ENCODE assay signal across 20 cellular contexts in genomic region chr4:163603246-163603645, GRCh38.
A peak's percentile ranks its signal among the peaks of the same experiment; 100 is the strongest.
DNase-seq lines count a peak whose midpoint lies in the region; ATAC-seq and TF ChIP-seq lines count a peak whose summit lies in the region.
"Had no signal": no experiment of that assay in that cellular context is flagged by ENCODE, and none has a peak within 500 bp of the region (broad histone marks: within the 10 kb centered on the region; RNA-seq: fewer than 3 reads in every experiment).

No MANE protein-coding gene starts in this region.

- peaks cover 81% of the 10 kb centered on the region for H3K4me1 ChIP-seq in OCI-LY7 (ENCODE audit: insufficient read depth, low read length, poor library complexity, severe bottlenecking)
- H3K4me1 ChIP-seq: adrenal gland, foreskin keratinocyte, psoas muscle, tibial nerve had no signal

- peak overlapping the region; percentile 36; the same call in 1 of the 2 replicates for H3K4me2 ChIP-seq in OCI-LY7 (ENCODE audit: low read length)

- no TSS peak for BruUV-seq in OCI-LY7 (replicated peaks; lab: Mats Ljungman, UMichigan)

- no peak for TF ChIP-seq CTCF in OCI-LY7 (conservative IDR thresholded peaks at IDR 0.05; ENCODE audit: low read length)

- H3K9me3 ChIP-seq in OCI-LY7 (ENCODE audit: low read length): no peaks in the 10 kb centered on the region
- H3K9me3 ChIP-seq: adrenal gland, psoas muscle, tibial nerve had no signal

- ATAC-seq in GM18868 (IDR thresholded peaks at IDR 0.05; ENCODE audit: unreplicated experiment) (peak; percentile 29), HG03175 (IDR thresholded peaks at IDR 0.05; ENCODE audit: unreplicated experiment) (peak; percentile 39), HG03460 (IDR thresholded peaks at IDR 0.05; ENCODE audit: unreplicated experiment) (no peak)
- ATAC-seq: foreskin keratinocyte, psoas muscle had no signal

- intact Hi-C loops in OCI-LY7 (cut with micrococcal nuclease; ENCODE audit: unreplicated experiment): loop anchor here (1.0 kb wide), 1 partner anchor 10 kb away; no protein-coding TSS in a partner anchor

- H2AFZ ChIP-seq in OCI-LY7 (ENCODE audit: low read length): peak overlapping the region; percentile 94

- POLR2A ChIA-PET in OCI-LY7 (lab: Charles Lee): interaction anchor here (0.5 to 16.8 kb wide), 5 partner anchors 9 to 63 kb away, joined by 3 to 220 read pairs (median 15); no protein-coding TSS in a partner anchor

- CTCF ChIA-PET in OCI-LY7 (lab: Charles Lee; ENCODE audit: unreplicated experiment): no interaction called here

- DNase-seq in OCI-LY7 (ENCODE audit: low spot score) (peak; percentile 20), non-pigmented ciliary epithelial cell (ENCODE audit: low read depth) (peak; percentile 18), DMS153 (lab: John Stamatoyannopoulos, UW) (no peak), AG08396 (ENCODE audit: low spot score) (no peak)
- DNase-seq: activated CD4-positive, alpha-beta T cell treated with anti-CD3 and anti-CD28 coated beads, Interleukin-2, amount 10 ng/mL, durations not matched to agents 24 days and 14 days; activated gamma-delta T cell; adrenal gland; CD4-positive, alpha-beta T cell; DMS 273 treated with DMSO at 0.1 percent for 48 hours; dorsolateral prefrontal cortex; foreskin keratinocyte; GF-D8; NCI-H2227 treated with DMSO at 0.1 percent for 48 hours; psoas muscle; stimulated activated CD4-positive, alpha-beta T cell treated with anti-CD3 and anti-CD28 coated beads, Interleukin-2, amount 100 ng/mL, for 24 hours; stimulated activated naive CD4-positive, alpha-beta T cell treated with Interleukin-2 at 50 U/mL for 16 hours had no signal

- no peaks in the 10 kb centered on the region for H3K36me3 ChIP-seq in OCI-LY7 (ENCODE audit: insufficient read depth, low read length)
- H3K36me3 ChIP-seq: adrenal gland, tibial nerve had no signal

- H3K4me3 ChIP-seq in OCI-LY7 (ENCODE audit: low read depth, low read length, poor library complexity, severe bottlenecking): no peak overlapping the region
- H3K4me3 ChIP-seq: adrenal gland, dorsolateral prefrontal cortex, psoas muscle, tibial nerve had no signal

- no peaks in the 10 kb centered on the region for H3K9me2 ChIP-seq in OCI-LY7 (ENCODE audit: insufficient read depth, low read length)

- no peaks in the 10 kb centered on the region for H4K20me1 ChIP-seq in OCI-LY7 (ENCODE audit: insufficient read depth, low read length)

- H3K79me2 ChIP-seq in OCI-LY7 (ENCODE audit: insufficient read depth, low read depth, low read length): no peaks in the 10 kb centered on the region

- H3K27ac ChIP-seq in OCI-LY7 (ENCODE audit: low read depth, low read length, poor library complexity, severe bottlenecking): no peak overlapping the region
- H3K27ac ChIP-seq: adrenal gland, foreskin keratinocyte, psoas muscle, tibial nerve had no signal

Comparison
In these comparisons a context has a peak if more than half of its experiments do, and no peak if none do; other contexts are left out.
1. DNase-seq: peak in OCI-LY7 (single experiment) and non-pigmented ciliary epithelial cell (single experiment); none in DMS153 (single experiment) and AG08396 (single experiment).